Comparison of ENCODE assay signal across 10 cellular contexts in genomic region chr3:141052570-141053069, GRCh38. TPM values are rescaled to one million over a fixed set of nuclear protein-coding genes. Genes with fewer than 3 reads are reported as not detected.
DNase-seq lines count a peak whose midpoint lies in the region; ATAC-seq, FAIRE-seq and TF ChIP-seq lines count a peak whose summit lies in the region.
"Had no signal": no experiment of that assay in that cellular context is flagged by ENCODE, and none has a peak within 500 bp of the region (broad histone marks: within the 10 kb centered on the region; RNA-seq: fewer than 3 reads in every experiment).

No MANE protein-coding gene starts in this region.

- no peak for FAIRE-seq in RCC 7860 (lab: Jason Lieb, UNC)
- FAIRE-seq: frontal cortex had no signal

- peaks cover 61% of the 10 kb centered on the region for H3K27me3 Mint-ChIP-seq in activated CD8-positive, alpha-beta T cell treated with anti-CD3 and anti-CD28 coated beads, Interleukin-2, amount 10 ng/mL, durations not matched to agents 7 days and 5 days (ENCODE audit: low read depth)

- H3K79me2 ChIP-seq in PC-3 (ENCODE audit: low read length) = no peaks in the 10 kb centered on the region

- H3K27ac ChIP-seq in spleen (peak overlapping the region in 3 of 8 donors; percentile 18 to 50 (median 34)), PC-3 (ENCODE audit: low read length) (no peak overlapping the region)

- DNase-seq in NCI-H524 (lab: John Stamatoyannopoulos, UW) = peak; percentile 57 to 74
- no peak for DNase-seq in NCI-H524 treated with DMSO at 0.1 percent for 48 hours (lab: John Stamatoyannopoulos, UW)
- DNase-seq in activated CD8-positive, alpha-beta T cell treated with anti-CD3 and anti-CD28 coated beads, Interleukin-2, amount 10 ng/mL, durations not matched to agents 7 days and 5 days = no peak
- peak; percentile 67 for DNase-seq in iPS-NIHi11 (ENCODE audit: low spot score)
- no peak for DNase-seq in spleen
- DNase-seq in RCC 7860 (ENCODE audit: low spot score) = no peak
- no peak for DNase-seq in PC-3
- DNase-seq: stimulated activated CD4-positive, alpha-beta T cell treated with anti-CD3 and anti-CD28 coated beads, Interleukin-2, amount 100 ng/mL, for 48 hours had no signal

- H3K4me3 ChIP-seq in spleen (peak overlapping the region in 7 of 8 donors; percentile 17 to 69 (median 42)), PC-3 (ENCODE audit: low read length) (no peak overlapping the region)

- H3K9ac ChIP-seq in PC-3 (ENCODE audit: low read length) = no peak overlapping the region

- no peak for TF ChIP-seq POLR2A in spleen (IDR thresholded peaks at IDR 0.05)

- no peak overlapping the region for H2AFZ ChIP-seq in PC-3 (ENCODE audit: low read length)

- H3K9me3 ChIP-seq in spleen = no peaks in the 10 kb centered on the region
- H3K9me3 ChIP-seq in PC-3 (ENCODE audit: low read length) = no peaks in the 10 kb centered on the region

- H3K27me3 ChIP-seq in spleen (replicated peaks in 1 of 7) = peaks cover 3 to 85% (median 31%) of the 10 kb centered on the region in 7 donors
- H3K27me3 ChIP-seq in PC-3 (ENCODE audit: low read length) = peaks cover 63% of the 10 kb centered on the region

- TF ChIP-seq CTCF in spleen (IDR thresholded peaks at IDR 0.05 in 8 of 11, conservative IDR thresholded peaks at IDR 0.05 in 3 of 11) (no peak), PC-3 (conservative IDR thresholded peaks at IDR 0.05; ENCODE audit: low read depth, low read length) (no peak)

- H3K9me2 ChIP-seq in PC-3 (replicated peaks; ENCODE audit: low read length) = no peaks in the 10 kb centered on the region

- no TSS peak for BruUV-seq in PC-3 (replicated peaks; lab: Mats Ljungman, UMichigan)

- H4K20me1 ChIP-seq in PC-3 (ENCODE audit: low read length) = no peaks in the 10 kb centered on the region

- H3K36me3 ChIP-seq in spleen (no peaks in the 10 kb centered on the region), PC-3 (ENCODE audit: low read depth, low read length) (no peaks in the 10 kb centered on the region)

- no peaks in the 10 kb centered on the region for H3F3A ChIP-seq in PC-3 (ENCODE audit: low read length, unreplicated experiment)

- peak overlapping the region; percentile 26 for H3K4me3 Mint-ChIP-seq in activated CD8-positive, alpha-beta T cell treated with anti-CD3 and anti-CD28 coated beads, Interleukin-2, amount 10 ng/mL, durations not matched to agents 7 days and 5 days

- H3K9me3 Mint-ChIP-seq in activated CD8-positive, alpha-beta T cell treated with anti-CD3 and anti-CD28 coated beads, Interleukin-2, amount 10 ng/mL, durations not matched to agents 7 days and 5 days (ENCODE audit: insufficient read depth) = no peaks in the 10 kb centered on the region

- H3K4me1 Mint-ChIP-seq in activated CD8-positive, alpha-beta T cell treated with anti-CD3 and anti-CD28 coated beads, Interleukin-2, amount 10 ng/mL, durations not matched to agents 7 days and 5 days (ENCODE audit: low read depth) = peaks cover 18% of the 10 kb centered on the region

- H3K4me1 ChIP-seq in spleen (peaks cover 3 to 36% (median 23%) of the 10 kb centered on the region in 6 donors), PC-3 (ENCODE audit: insufficient read depth, low read length) (no peaks in the 10 kb centered on the region)

- 1 to 6% (median 3%) methylated on average over 27 to 32 of the region's 32 CpGs for WGBS in spleen, 5 donors

- no peak overlapping the region for H3K27ac Mint-ChIP-seq in activated CD8-positive, alpha-beta T cell treated with anti-CD3 and anti-CD28 coated beads, Interleukin-2, amount 10 ng/mL, durations not matched to agents 7 days and 5 days

- intact Hi-C loops in spleen (cut with DNase I; ENCODE audit: low total_unique reads) = no loop called here
- intact Hi-C loops in PC-3 (cut with micrococcal nuclease) = no loop called here

- H3K4me2 ChIP-seq in PC-3 (ENCODE audit: low read length) = no peak overlapping the region

- no peaks in the 10 kb centered on the region for H3K36me3 Mint-ChIP-seq in activated CD8-positive, alpha-beta T cell treated with anti-CD3 and anti-CD28 coated beads, Interleukin-2, amount 10 ng/mL, durations not matched to agents 7 days and 5 days (ENCODE audit: low read depth)

- ATAC-seq in activated CD8-positive, alpha-beta T cell treated with anti-CD3 and anti-CD28 coated beads, Interleukin-2, amount 10 ng/mL, durations not matched to agents 7 days and 5 days = no peak
- ATAC-seq in HG02884 (IDR thresholded peaks at IDR 0.05; ENCODE audit: unreplicated experiment) (no peak), PC-3 (no peak)

- POLR2A ChIA-PET in activated CD8-positive, alpha-beta T cell treated with anti-CD3 and anti-CD28 coated beads, Interleukin-2, amount 10 ng/mL, durations not matched to agents 7 days and 5 days (lab: Charles Lee) = no interaction called here
- POLR2A ChIA-PET in PC-3 (lab: Charles Lee; ENCODE audit: unreplicated experiment) = no interaction called here

- CTCF ChIA-PET in activated CD8-positive, alpha-beta T cell treated with anti-CD3 and anti-CD28 coated beads, Interleukin-2, amount 10 ng/mL, durations not matched to agents 7 days and 5 days (lab: Charles Lee) = interaction anchor here (1.3 kb wide), 1 partner anchor 22 kb away, joined by 4 read pairs; no protein-coding TSS in a partner anchor
- CTCF ChIA-PET in PC-3 (lab: Charles Lee) = no interaction called here

RNA-seq across cellular contexts. Expression of gene SPSB4, which starts 1.5 kb away (rescaled TPM):
- total RNA-seq in activated CD8-positive, alpha-beta T cell treated with anti-CD3 and anti-CD28 coated beads, Interleukin-2, amount 10 ng/mL, durations not matched to agents 7 days and 5 days = not detected
- total RNA-seq in spleen (10 to 100 TPM in 3 of 7 donors, 1 to 10 TPM in 4; 5.5 to 10.7 (median 6.5) TPM), PC-3 (2014; rRNA removed) (not detected in 2 replicates)
- 1 to 10 TPM in 1 of 3 donors, under 1 TPM in 2; 0.87 to 2.5 (median 0.91) TPM for polyA plus RNA-seq in spleen

Comparison
In these comparisons a context has a peak if more than half of its experiments do, and no peak if none do; other contexts are left out.
1. DNase-seq: peak in NCI-H524 (2 of 2) and iPS-NIHi11 (single experiment); none in NCI-H524 treated with DMSO at 0.1 percent for 48 hours (single experiment), activated CD8-positive, alpha-beta T cell treated with anti-CD3 and anti-CD28 coated beads, Interleukin-2, amount 10 ng/mL, durations not matched to agents 7 days and 5 days (single experiment), spleen (single experiment), RCC 7860 (single experiment) and PC-3 (single experiment).